8 cellular contexts compared by ENCODE assay signal in genomic region chr3:163490119-163490518, GRCh38.
DNase-seq lines count a peak whose midpoint lies in the region; ATAC-seq and TF ChIP-seq lines count a peak whose summit lies in the region.

No MANE protein-coding gene starts in this region.

- peak; percentile 40 for TF ChIP-seq CTCF in AG04450 (IDR thresholded peaks at IDR 0.05; ENCODE audit: low read depth, low read length)
- TF ChIP-seq CTCF in neural crest cell (conservative IDR thresholded peaks at IDR 0.05), result peak; percentile 69

- POLR2A ChIA-PET in AG04450 (lab: Yijun Ruan, JAX), result no interaction called here

- H3K4me3 Mint-ChIP-seq in neural crest cell, result no peak overlapping the region

- H3K27me3 ChIP-seq in AG04450 (ENCODE audit: control insufficient read depth, insufficient read depth, low read length), result no peaks in the 10 kb centered on the region

- H3K4me3 ChIP-seq in AG04450 (ENCODE audit: low read depth, low read length), result no peak overlapping the region

- peaks cover 4% of the 10 kb centered on the region for H3K9me3 ChIP-seq in AG04450 (ENCODE audit: control insufficient read depth, insufficient read depth, low read length)

- no peak overlapping the region for H3K27ac ChIP-seq in AG04450 (ENCODE audit: low read depth, low read length)

- in situ Hi-C loops in G401 (cut with HindIII; ENCODE audit: low sequenced_read_pairs) (no loop called here), T47D (cut with HindIII; ENCODE audit: low pct_unique_long_range_greater_than_20kb, low sequenced_read_pairs) (no loop called here)

- no peaks in the 10 kb centered on the region for H3K36me3 Mint-ChIP-seq in neural crest cell (ENCODE audit: low read depth)

- DNase-seq in AG04450 (ENCODE audit: low read depth, low spot score), result no peak
- DNase-seq in G401 (ENCODE audit: low spot score), result peak; percentile 8
- peak; percentile 23 for DNase-seq in NCI-H2171 (lab: John Stamatoyannopoulos, UW)
- DNase-seq in T47D (ENCODE audit: low read depth in 1 of 2, low spot score in 1 of 2), result peak; percentile 65 to 87
- peak; percentile 21 for DNase-seq in neural crest cell (ENCODE audit: low read depth, low spot score)
- no peak for DNase-seq in NCI-H128 (lab: John Stamatoyannopoulos, UW; ENCODE audit: unreplicated experiment)

- CTCF ChIA-PET in AG04450 (lab: Charles Lee), result interaction anchor here (1.1 kb wide), 1 partner anchor 972 kb away, joined by 3 read pairs; no protein-coding TSS in a partner anchor

- H3K9me3 Mint-ChIP-seq in neural crest cell, result peaks cover 3% of the 10 kb centered on the region

- H3K4me1 Mint-ChIP-seq in neural crest cell, result no peaks in the 10 kb centered on the region

- H3K27me3 Mint-ChIP-seq in neural crest cell (ENCODE audit: low read depth), result no peaks in the 10 kb centered on the region

- H3K27ac Mint-ChIP-seq in neural crest cell (ENCODE audit: unreplicated experiment), result no peak overlapping the region

- ATAC-seq in HG02642 (IDR thresholded peaks at IDR 0.05; ENCODE audit: poor library complexity, unreplicated experiment) (peak; percentile 82), HG03565 (IDR thresholded peaks at IDR 0.05; ENCODE audit: unreplicated experiment) (no peak)

Comparison
In these comparisons a context has a peak if more than half of its experiments do, and no peak if none do; other contexts are left out.
1. DNase-seq: peak in G401 (single experiment), NCI-H2171 (single experiment), T47D (2 of 2) and neural crest cell (single experiment); none in AG04450 (single experiment) and NCI-H128 (single experiment).